ENCODE assay signal across 8 cellular contexts in genomic region chr11:114440121-114440860, GRCh38. TPM values are rescaled to one million over a fixed set of nuclear protein-coding genes. Genes with fewer than 3 reads are reported as not detected.
A peak's percentile ranks its signal among the peaks of the same experiment; 100 is the strongest.
DNase-seq lines count a peak whose midpoint lies in the region; ATAC-seq and TF ChIP-seq lines count a peak whose summit lies in the region.

No MANE protein-coding gene starts in this region.

- peak; percentile 15; the same call in 1 of the 2 replicates for TF ChIP-seq RAD21 in HCT116 (IDR thresholded peaks at IDR 0.05; ENCODE audit: low read depth)

- 20 to 38% (median 30%) methylated on average over 10 of the region's 10 CpGs for WGBS in spleen, 5 donors

- H3K4me3 Mint-ChIP-seq in activated naive CD8-positive, alpha-beta T cell treated with anti-CD3 and anti-CD28 coated beads, Interleukin-2, amount 50 U/mL, for 24 hours: peak overlapping the region; percentile 90

- peaks cover 35% of the 10 kb centered on the region for H3K36me3 Mint-ChIP-seq in activated naive CD8-positive, alpha-beta T cell treated with anti-CD3 and anti-CD28 coated beads, Interleukin-2, amount 50 U/mL, for 24 hours (ENCODE audit: low read depth)

- POLR2A ChIA-PET in HCT116 (lab: Charles Lee): no interaction called here

- no peak for ATAC-seq in HCT116
- ATAC-seq in activated naive CD8-positive, alpha-beta T cell treated with anti-CD3 and anti-CD28 coated beads, Interleukin-2, amount 50 U/mL, for 24 hours: peak; percentile 2
- no peak for ATAC-seq in HG02970 (IDR thresholded peaks at IDR 0.05; ENCODE audit: low FRiP score, unreplicated experiment)
- no peak for ATAC-seq in GM18517 (IDR thresholded peaks at IDR 0.05; ENCODE audit: unreplicated experiment)
- ATAC-seq in HG03520 (IDR thresholded peaks at IDR 0.05; ENCODE audit: unreplicated experiment): no peak

- H3K27ac Mint-ChIP-seq in activated naive CD8-positive, alpha-beta T cell treated with anti-CD3 and anti-CD28 coated beads, Interleukin-2, amount 50 U/mL, for 24 hours: peak overlapping the region; percentile 96

- H3K79me2 ChIP-seq in HCT116 (ENCODE audit: insufficient read depth, low read length): peaks cover 60% of the 10 kb centered on the region

- no TSS peak for BruUV-seq in HCT116 (replicated peaks; lab: Mats Ljungman, UMichigan)

- intact Hi-C loops in HCT116 (cut with micrococcal nuclease) (no loop called here), spleen (cut with DNase I; ENCODE audit: low total_unique reads) (no loop called here)

- CTCF ChIA-PET in HCT116 (lab: Charles Lee): no interaction called here

- H3K9me3 ChIP-seq in HCT116 (ENCODE audit: control insufficient read depth in 1 of 2, insufficient read depth in 1 of 2, low read depth in 1 of 2, low read length in 2 of 2) (no peaks in the 10 kb centered on the region), iPS-18c (ENCODE audit: control insufficient read depth, insufficient read depth, low read length) (no peaks in the 10 kb centered on the region), spleen (no peaks in the 10 kb centered on the region)

- H2AFZ ChIP-seq in HCT116 (ENCODE audit: low read depth, low read length, poor library complexity, severe bottlenecking): no peak overlapping the region

- TF ChIP-seq POLR2A in HCT116 (IDR thresholded peaks at IDR 0.05; ENCODE audit: borderline replicate concordance, extremely low read depth, insufficient read depth, insufficient read length) (no peak), spleen (IDR thresholded peaks at IDR 0.05) (no peak)

- RAD21 ChIA-PET in HCT116 (lab: Charles Lee; ENCODE audit: low non-redundant PET in 1 of 2, low total read pairs in 2 of 2, uncharacterized antibody in 2 of 2, unreplicated experiment in 2 of 2): no interaction called here

- H3K27me3 Mint-ChIP-seq in activated naive CD8-positive, alpha-beta T cell treated with anti-CD3 and anti-CD28 coated beads, Interleukin-2, amount 50 U/mL, for 24 hours: peaks cover under 1% of the 10 kb centered on the region

- H3K4me1 Mint-ChIP-seq in activated naive CD8-positive, alpha-beta T cell treated with anti-CD3 and anti-CD28 coated beads, Interleukin-2, amount 50 U/mL, for 24 hours: peaks cover 30% of the 10 kb centered on the region

- H3K9me2 ChIP-seq in HCT116 (ENCODE audit: insufficient read depth): no peaks in the 10 kb centered on the region

- no peaks in the 10 kb centered on the region for H3K27me3 ChIP-seq in HCT116 (ENCODE audit: insufficient read depth, low read length)
- H3K27me3 ChIP-seq in spleen (replicated peaks in 1 of 7): no peaks in the 10 kb centered on the region

- H3K4me1 ChIP-seq in HCT116 (ENCODE audit: control insufficient read depth in 1 of 2, insufficient read depth in 2 of 2, low read length in 2 of 2) (peaks cover 5 to 19% of the 10 kb centered on the region in 2 experiments; a peak in 3 of 4 replicates), spleen (peaks cover 4 to 38% (median 32%) of the 10 kb centered on the region in 6 donors)

- peak overlapping the region; percentile 81 to 95 for H3K4me3 ChIP-seq in HCT116 (replicated peaks in 1 of 2; ENCODE audit: low read depth in 1 of 2, low read length in 2 of 2)
- peak overlapping the region; percentile 98 for H3K4me3 ChIP-seq in iPS-18c (ENCODE audit: insufficient read depth, low read depth, low read length)
- H3K4me3 ChIP-seq in spleen: peak overlapping the region; percentile 78 to 95 (median 84)

- DNase-seq in HCT116 (ENCODE audit: low read depth, low spot score) (no peak), spleen (no peak)
- DNase-seq in activated naive CD8-positive, alpha-beta T cell treated with anti-CD3 and anti-CD28 coated beads, Interleukin-2, amount 50 U/mL, for 24 hours: no peak

- peak overlapping the region; percentile 88 for H3K4me2 ChIP-seq in HCT116 (ENCODE audit: low read length)

- no peaks in the 10 kb centered on the region for H3K9me3 Mint-ChIP-seq in activated naive CD8-positive, alpha-beta T cell treated with anti-CD3 and anti-CD28 coated beads, Interleukin-2, amount 50 U/mL, for 24 hours

- H3K36me3 ChIP-seq in HCT116 (ENCODE audit: control insufficient read depth in 1 of 2, insufficient read depth in 2 of 2, low read length in 2 of 2): peaks cover 5 to 14% of the 10 kb centered on the region in 2 experiments; a peak in 2 of 4 replicates
- H3K36me3 ChIP-seq in spleen: peaks cover 0 to 17% (median 10%) of the 10 kb centered on the region in 6 donors

- no peak for TF ChIP-seq CTCF in 22Rv1 (IDR thresholded peaks at IDR 0.05)
- TF ChIP-seq CTCF in HCT116 (IDR thresholded peaks at IDR 0.05 in 2 of 3, conservative IDR thresholded peaks at IDR 0.05 in 1 of 3; ENCODE audit: borderline replicate concordance in 1 of 3, insufficient read depth in 1 of 3, low read depth in 2 of 3, low read length in 2 of 3): no peak
- TF ChIP-seq CTCF in spleen (IDR thresholded peaks at IDR 0.05 in 8 of 11, conservative IDR thresholded peaks at IDR 0.05 in 3 of 11): no peak

- H3K27ac ChIP-seq in 22Rv1 (peak overlapping the region; percentile 52), HCT116 (ENCODE audit: low read depth, low read length) (peak overlapping the region; percentile 64), spleen (peak overlapping the region; percentile 67 to 90 (median 86))

- H3K9ac ChIP-seq in HCT116 (ENCODE audit: low read length): peak overlapping the region; percentile 82

- H4K20me1 ChIP-seq in HCT116 (ENCODE audit: insufficient read depth): no peaks in the 10 kb centered on the region

TF ChIP-seq in HCT116, 20 proteins besides CTCF, POLR2A, EP300 and RAD21:
- no peak for TF ChIP-seq EZH2phosphoT487 (IDR thresholded peaks at IDR 0.05; ENCODE audit: borderline replicate concordance)
- TF ChIP-seq FOSL1 (IDR thresholded peaks at IDR 0.05; ENCODE audit: low read depth): peak; percentile 28; the same call in 1 of the 2 replicates
- no peak for TF ChIP-seq ZBTB33 (IDR thresholded peaks at IDR 0.05; ENCODE audit: extremely low read depth, insufficient replicate concordance, low read length)
- no peak for TF ChIP-seq TCF7L2 (IDR thresholded peaks at IDR 0.05; ENCODE audit: borderline replicate concordance, extremely low read depth, insufficient read depth, insufficient read length)
- no peak for TF ChIP-seq POLR2AphosphoS5 (IDR thresholded peaks at IDR 0.05; ENCODE audit: low read depth, low read length)
- no peak for TF ChIP-seq ZNF274 (IDR thresholded peaks at IDR 0.05; ENCODE audit: low read depth, low read length)
- TF ChIP-seq YY1 (IDR thresholded peaks at IDR 0.05; ENCODE audit: extremely low read depth, insufficient replicate concordance, low read depth, low read length): no peak
- no peak for TF ChIP-seq SRF (IDR thresholded peaks at IDR 0.05; ENCODE audit: low read depth)
- TF ChIP-seq ATF3 (IDR thresholded peaks at IDR 0.05): no peak
- no peak for TF ChIP-seq CEBPB (IDR thresholded peaks at IDR 0.05; ENCODE audit: low read depth)
- TF ChIP-seq JUND (IDR thresholded peaks at IDR 0.05): 0 out of 2 replicates have a peak, but pooled peaks have one; percentile 8
- no peak for TF ChIP-seq MAX (IDR thresholded peaks at IDR 0.05)
- TF ChIP-seq CBX3 (IDR thresholded peaks at IDR 0.05; ENCODE audit: low read depth): no peak
- no peak for TF ChIP-seq ELF1 (IDR thresholded peaks at IDR 0.05; ENCODE audit: borderline replicate concordance, low read depth)
- TF ChIP-seq EZH2 (IDR thresholded peaks at IDR 0.05): no peak
- TF ChIP-seq SP1 (IDR thresholded peaks at IDR 0.05; ENCODE audit: low read depth): no peak
TF ChIP-seq in HCT116: peak in this region for 2.

RNA-seq across cellular contexts. Expression of gene REXO2, which starts 1.0 kb away (rescaled TPM):
- 72.5 TPM for total RNA-seq in HCT116 (2021; ENCODE audit: unreplicated experiment)
- 55.1 and 56.2 TPM in 2 replicates for polyA plus RNA-seq in HCT116 (2012)
- total RNA-seq in spleen: 100 to 1,000 TPM in 2 of 7 donors, 10 to 100 TPM in 5; 57.3 to 118 (median 80.9) TPM
- 10 to 100 TPM; 46.4 to 70.8 (median 52.9) TPM for polyA plus RNA-seq in spleen

RNA-seq across cellular contexts. Expression of gene RBM7, which starts 39.8 kb away (rescaled TPM):
- total RNA-seq in HCT116 (2021; ENCODE audit: unreplicated experiment) (27.9 TPM), spleen (10 to 100 TPM; 20.8 to 35.3 (median 25.9) TPM)
- polyA plus RNA-seq in HCT116 (2012): 27.1 and 30.8 TPM in 2 replicates
- polyA plus RNA-seq in spleen: 10 to 100 TPM in 2 of 3 donors, 1 to 10 TPM in 1; 8.0 to 15.3 (median 10.6) TPM

RNA-seq across cellular contexts. Expression of gene C11orf71, which starts 40.0 kb away (rescaled TPM):
- 4.3 TPM for total RNA-seq in HCT116 (2021; ENCODE audit: unreplicated experiment)
- polyA plus RNA-seq in HCT116 (2012): 2.3 and 3.0 TPM in 2 replicates
- 10 to 100 TPM in 4 of 7 donors, 1 to 10 TPM in 3; 6.9 to 13.9 (median 10.4) TPM for total RNA-seq in spleen
- polyA plus RNA-seq in spleen: 10 to 100 TPM; 12.1 to 15.2 (median 14.4) TPM
